8 cellular contexts compared by ENCODE assay signal in genomic region chr12:7933255-7933726, GRCh38. TPM values are rescaled to one million over a fixed set of nuclear protein-coding genes. Genes with fewer than 3 reads are reported as not detected.
DNase-seq lines count a peak whose midpoint lies in the region; ATAC-seq and TF ChIP-seq lines count a peak whose summit lies in the region.

No MANE protein-coding gene starts in this region.

- TF ChIP-seq CTCF in GM12873 (IDR thresholded peaks at IDR 0.05; ENCODE audit: insufficient read depth, low read depth, low read length, missing control alignments) = peak; percentile 70

- ATAC-seq in HG02623 (IDR thresholded peaks at IDR 0.05; ENCODE audit: unreplicated experiment) = peak; percentile 77
- peak; percentile 89 for ATAC-seq in sciatic nerve

- intact Hi-C loops in sciatic nerve (cut with DNase I) = loop anchor here (10.0 kb wide), 1 partner anchor 62 kb away; no protein-coding TSS in a partner anchor

- DNase-seq in NCI-H1092 (lab: John Stamatoyannopoulos, UW) (peak; percentile 73), T-helper 2 cell (peak in 4 of 5 experiments; percentile 60 to 88 (median 76)), astrocyte of the hippocampus (ENCODE audit: low read depth, low spot score) (peak; percentile 93), iPS DF 4.7 (ENCODE audit: extremely low read depth, low spot score) (peak; percentile 93), sciatic nerve (ENCODE audit: low spot score) (peak; percentile 79), NCI-H510A (lab: John Stamatoyannopoulos, UW) (no peak)

RNA-seq across cellular contexts. Expression of gene SLC2A3, which starts 2.7 kb away (rescaled TPM):
- 431 TPM for total RNA-seq in sciatic nerve
